Comparison of ENCODE assay signal across 1 cellular context in the genomic region with DNA sequence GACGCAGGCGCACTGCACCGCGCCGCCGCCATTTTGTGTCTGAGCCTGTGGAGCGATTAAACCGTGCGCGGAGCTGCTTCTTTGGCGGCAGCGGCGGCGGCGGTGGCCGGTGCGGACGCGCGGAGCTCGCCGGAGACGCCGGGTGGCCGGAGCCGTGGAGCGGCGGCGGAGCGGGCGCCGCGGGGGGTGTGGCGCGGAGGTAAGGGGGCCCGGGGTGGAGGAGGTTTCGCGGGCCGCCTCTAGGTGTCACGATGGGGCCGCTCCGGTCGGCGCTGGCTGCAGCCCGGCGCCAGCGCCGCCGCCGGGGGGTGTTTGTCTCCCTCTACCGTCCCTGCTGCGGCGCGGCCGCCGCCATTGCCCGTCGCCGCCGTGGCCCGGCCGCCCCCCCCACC.
TF ChIP-seq lines count a peak whose summit lies in the region.

CTCF (plus strand) TSS at position 1 of the 392 bp plus-strand sequence. CDS start 48,307 bp downstream, outside the sequence.

TF ChIP-seq in K562, 482 proteins besides CTCF, POLR2A, EP300 and RAD21 (continued from another document):
- no peak for TF ChIP-seq CEBPZ (IDR thresholded peaks at IDR 0.05; ENCODE audit: borderline replicate concordance, low read depth, low read length)
- TF ChIP-seq ERF (CRISPR knock-in tag; IDR thresholded peaks at IDR 0.05) = peak; percentile 56; the same call in 1 of the 2 replicates
- TF ChIP-seq, protein P1, sequence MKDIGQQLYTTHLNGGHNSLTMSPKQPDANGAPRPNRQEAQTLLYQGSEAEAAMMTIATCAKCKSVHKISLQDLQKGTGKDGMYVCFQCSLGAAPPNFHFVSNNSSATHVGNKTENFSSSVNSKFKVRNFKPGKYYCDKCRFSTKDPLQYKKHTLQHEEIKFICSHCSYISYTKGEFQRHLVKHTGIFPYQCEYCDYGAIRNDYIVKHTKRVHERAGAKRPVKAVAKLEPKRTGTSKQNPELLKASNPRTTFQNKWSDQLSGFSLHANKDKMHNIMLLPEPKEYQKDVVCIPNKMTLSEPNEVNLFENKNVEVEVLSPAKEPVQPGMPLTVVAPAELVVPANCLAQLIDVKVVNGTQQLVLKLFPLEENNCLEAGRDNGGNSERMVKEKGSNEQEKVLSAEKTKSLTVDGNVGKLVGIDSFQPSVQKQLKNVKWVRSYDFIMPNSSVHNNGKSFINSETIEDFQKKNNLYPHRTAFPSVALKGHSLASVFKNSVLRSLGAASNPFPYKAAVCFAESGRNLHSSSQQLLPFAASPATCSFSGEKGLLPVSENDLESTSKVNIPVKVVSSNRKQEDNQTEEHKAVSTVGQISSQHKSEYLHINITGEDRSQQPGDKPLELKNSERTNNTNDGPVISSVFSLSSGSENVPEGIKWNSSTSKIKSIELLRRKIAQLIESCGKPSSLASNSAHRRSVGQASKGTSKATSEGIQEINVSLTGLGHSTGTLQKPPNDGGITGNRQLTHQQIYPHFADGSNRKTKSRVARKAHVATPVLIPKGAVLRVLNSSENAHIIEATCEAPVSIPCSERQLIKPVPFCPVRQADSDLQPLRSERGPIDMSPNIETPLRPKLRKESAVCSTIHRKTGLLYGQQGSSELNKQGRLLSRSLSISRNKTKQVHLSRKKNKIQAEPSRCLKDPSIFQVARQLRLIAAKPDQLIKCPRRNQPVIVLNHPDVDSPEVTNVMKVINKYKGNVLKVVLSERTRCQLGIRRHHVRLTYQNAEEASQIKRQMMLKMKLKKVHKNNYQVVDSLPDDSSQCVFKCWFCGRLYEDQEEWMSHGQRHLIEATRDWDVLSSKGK (CRISPR knock-in tag; IDR thresholded peaks at IDR 0.05) = no peak
- TF ChIP-seq ARHGAP35 (IDR thresholded peaks at IDR 0.05; ENCODE audit: partially characterized antibody) = no peak
- TF ChIP-seq SIN3A (IDR thresholded peaks at IDR 0.05; ENCODE audit: borderline replicate concordance in 2 of 2, control insufficient read depth in 1 of 2, low read depth in 2 of 2, low read length in 2 of 2) = peak in 1 of 2 experiments; percentile 52; a peak in 1 of 4 replicates
- TF ChIP-seq FOSL1 (tag; conservative IDR thresholded peaks at IDR 0.05) = peak; percentile 33; the same call in 1 of the 2 replicates
- TF ChIP-seq MCM2 (IDR thresholded peaks at IDR 0.05; ENCODE audit: low read depth) = no peak
- TF ChIP-seq CBX2 (IDR thresholded peaks at IDR 0.05; ENCODE audit: insufficient read depth, low read length, poor library complexity, severe bottlenecking) = no peak
- TF ChIP-seq ZSCAN32 (CRISPR knock-in tag; IDR thresholded peaks at IDR 0.05) = no peak
- TF ChIP-seq SNIP1 (IDR thresholded peaks at IDR 0.05; ENCODE audit: low read depth) = no peak
- no peak for TF ChIP-seq POLR2B (IDR thresholded peaks at IDR 0.05; ENCODE audit: low read depth, partially characterized antibody)
- no peak for TF ChIP-seq IRF2 (CRISPR knock-in tag; IDR thresholded peaks at IDR 0.05)
- TF ChIP-seq, protein P2, sequence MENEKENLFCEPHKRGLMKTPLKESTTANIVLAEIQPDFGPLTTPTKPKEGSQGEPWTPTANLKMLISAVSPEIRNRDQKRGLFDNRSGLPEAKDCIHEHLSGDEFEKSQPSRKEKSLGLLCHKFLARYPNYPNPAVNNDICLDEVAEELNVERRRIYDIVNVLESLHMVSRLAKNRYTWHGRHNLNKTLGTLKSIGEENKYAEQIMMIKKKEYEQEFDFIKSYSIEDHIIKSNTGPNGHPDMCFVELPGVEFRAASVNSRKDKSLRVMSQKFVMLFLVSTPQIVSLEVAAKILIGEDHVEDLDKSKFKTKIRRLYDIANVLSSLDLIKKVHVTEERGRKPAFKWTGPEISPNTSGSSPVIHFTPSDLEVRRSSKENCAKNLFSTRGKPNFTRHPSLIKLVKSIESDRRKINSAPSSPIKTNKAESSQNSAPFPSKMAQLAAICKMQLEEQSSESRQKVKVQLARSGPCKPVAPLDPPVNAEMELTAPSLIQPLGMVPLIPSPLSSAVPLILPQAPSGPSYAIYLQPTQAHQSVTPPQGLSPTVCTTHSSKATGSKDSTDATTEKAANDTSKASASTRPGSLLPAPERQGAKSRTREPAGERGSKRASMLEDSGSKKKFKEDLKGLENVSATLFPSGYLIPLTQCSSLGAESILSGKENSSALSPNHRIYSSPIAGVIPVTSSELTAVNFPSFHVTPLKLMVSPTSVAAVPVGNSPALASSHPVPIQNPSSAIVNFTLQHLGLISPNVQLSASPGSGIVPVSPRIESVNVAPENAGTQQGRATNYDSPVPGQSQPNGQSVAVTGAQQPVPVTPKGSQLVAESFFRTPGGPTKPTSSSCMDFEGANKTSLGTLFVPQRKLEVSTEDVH (IDR thresholded peaks at IDR 0.05; ENCODE audit: low read depth, partially characterized antibody) = no peak
- no peak for TF ChIP-seq JUND (IDR thresholded peaks at IDR 0.05; ENCODE audit: borderline replicate concordance, low read depth, low read length)
- TF ChIP-seq JUND (tag; IDR thresholded peaks at IDR 0.05; ENCODE audit: borderline replicate concordance, low read depth, low read length) = no peak
- TF ChIP-seq, protein P3, sequence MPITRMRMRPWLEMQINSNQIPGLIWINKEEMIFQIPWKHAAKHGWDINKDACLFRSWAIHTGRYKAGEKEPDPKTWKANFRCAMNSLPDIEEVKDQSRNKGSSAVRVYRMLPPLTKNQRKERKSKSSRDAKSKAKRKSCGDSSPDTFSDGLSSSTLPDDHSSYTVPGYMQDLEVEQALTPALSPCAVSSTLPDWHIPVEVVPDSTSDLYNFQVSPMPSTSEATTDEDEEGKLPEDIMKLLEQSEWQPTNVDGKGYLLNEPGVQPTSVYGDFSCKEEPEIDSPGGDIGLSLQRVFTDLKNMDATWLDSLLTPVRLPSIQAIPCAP (CRISPR knock-in tag; IDR thresholded peaks at IDR 0.05; ENCODE audit: borderline replicate concordance) = no peak
- no peak for TF ChIP-seq NCOA1 (IDR thresholded peaks at IDR 0.05; ENCODE audit: low read depth)
- no peak for TF ChIP-seq ZNF77 (CRISPR knock-in tag; IDR thresholded peaks at IDR 0.05)
- TF ChIP-seq ZNF717 (CRISPR knock-in tag; IDR thresholded peaks at IDR 0.05) = no peak
- TF ChIP-seq ZNF764 (CRISPR knock-in tag; IDR thresholded peaks at IDR 0.05; ENCODE audit: low read depth) = no peak
- TF ChIP-seq CREB1 (IDR thresholded peaks at IDR 0.05) = no peak
- TF ChIP-seq CREB1 (CRISPR knock-in tag; IDR thresholded peaks at IDR 0.05) = no peak
- TF ChIP-seq, protein P4, sequence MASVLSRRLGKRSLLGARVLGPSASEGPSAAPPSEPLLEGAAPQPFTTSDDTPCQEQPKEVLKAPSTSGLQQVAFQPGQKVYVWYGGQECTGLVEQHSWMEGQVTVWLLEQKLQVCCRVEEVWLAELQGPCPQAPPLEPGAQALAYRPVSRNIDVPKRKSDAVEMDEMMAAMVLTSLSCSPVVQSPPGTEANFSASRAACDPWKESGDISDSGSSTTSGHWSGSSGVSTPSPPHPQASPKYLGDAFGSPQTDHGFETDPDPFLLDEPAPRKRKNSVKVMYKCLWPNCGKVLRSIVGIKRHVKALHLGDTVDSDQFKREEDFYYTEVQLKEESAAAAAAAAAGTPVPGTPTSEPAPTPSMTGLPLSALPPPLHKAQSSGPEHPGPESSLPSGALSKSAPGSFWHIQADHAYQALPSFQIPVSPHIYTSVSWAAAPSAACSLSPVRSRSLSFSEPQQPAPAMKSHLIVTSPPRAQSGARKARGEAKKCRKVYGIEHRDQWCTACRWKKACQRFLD (CRISPR knock-in tag; IDR thresholded peaks at IDR 0.05) = peak; percentile 4; the same call in 1 of the 2 replicates
- TF ChIP-seq ARID2 (IDR thresholded peaks at IDR 0.05) = no peak
- TF ChIP-seq ZNF592 (IDR thresholded peaks at IDR 0.05) = peak; percentile 55; the same call in 1 of the 2 replicates
- peak; percentile 22 for TF ChIP-seq HMGN3 (IDR thresholded peaks at IDR 0.05; ENCODE audit: borderline replicate concordance, extremely low read depth, insufficient read length, low read depth, low read length)
- TF ChIP-seq GATAD2B (IDR thresholded peaks at IDR 0.05; ENCODE audit: borderline replicate concordance) = peak; percentile 42
- TF ChIP-seq ETS2 (tag; IDR thresholded peaks at IDR 0.05; ENCODE audit: borderline replicate concordance, poor library complexity, severe bottlenecking) = no peak
- no peak for TF ChIP-seq CHD1 (IDR thresholded peaks at IDR 0.05; ENCODE audit: low read length)
- TF ChIP-seq RBBP5 (IDR thresholded peaks at IDR 0.05; ENCODE audit: borderline replicate concordance, insufficient read depth, low read length, poor library complexity, severe bottlenecking) = peak; percentile 5
- TF ChIP-seq ELF1 (tag; IDR thresholded peaks at IDR 0.05) = peak; percentile 49
- TF ChIP-seq, protein P5, sequence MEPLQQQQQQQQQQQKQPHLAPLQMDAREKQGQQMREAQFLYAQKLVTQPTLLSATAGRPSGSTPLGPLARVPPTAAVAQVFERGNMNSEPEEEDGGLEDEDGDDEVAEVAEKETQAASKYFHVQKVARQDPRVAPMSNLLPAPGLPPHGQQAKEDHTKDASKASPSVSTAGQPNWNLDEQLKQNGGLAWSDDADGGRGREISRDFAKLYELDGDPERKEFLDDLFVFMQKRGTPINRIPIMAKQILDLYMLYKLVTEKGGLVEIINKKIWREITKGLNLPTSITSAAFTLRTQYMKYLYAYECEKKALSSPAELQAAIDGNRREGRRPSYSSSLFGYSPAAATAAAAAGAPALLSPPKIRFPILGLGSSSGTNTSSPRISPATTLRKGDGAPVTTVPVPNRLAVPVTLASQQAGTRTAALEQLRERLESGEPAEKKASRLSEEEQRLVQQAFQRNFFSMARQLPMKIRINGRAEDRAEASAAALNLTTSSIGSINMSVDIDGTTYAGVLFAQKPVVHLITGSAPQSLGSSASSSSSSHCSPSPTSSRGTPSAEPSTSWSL (CRISPR knock-in tag; IDR thresholded peaks at IDR 0.05; ENCODE audit: borderline replicate concordance) = no peak
- no peak for TF ChIP-seq ZFPM2 (CRISPR knock-in tag; IDR thresholded peaks at IDR 0.05)
- TF ChIP-seq, protein P6, sequence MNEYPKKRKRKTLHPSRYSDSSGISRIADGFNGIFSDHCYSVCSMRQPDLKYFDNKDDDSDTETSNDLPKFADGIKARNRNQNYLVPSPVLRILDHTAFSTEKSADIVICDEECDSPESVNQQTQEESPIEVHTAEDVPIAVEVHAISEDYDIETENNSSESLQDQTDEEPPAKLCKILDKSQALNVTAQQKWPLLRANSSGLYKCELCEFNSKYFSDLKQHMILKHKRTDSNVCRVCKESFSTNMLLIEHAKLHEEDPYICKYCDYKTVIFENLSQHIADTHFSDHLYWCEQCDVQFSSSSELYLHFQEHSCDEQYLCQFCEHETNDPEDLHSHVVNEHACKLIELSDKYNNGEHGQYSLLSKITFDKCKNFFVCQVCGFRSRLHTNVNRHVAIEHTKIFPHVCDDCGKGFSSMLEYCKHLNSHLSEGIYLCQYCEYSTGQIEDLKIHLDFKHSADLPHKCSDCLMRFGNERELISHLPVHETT (CRISPR knock-in tag; conservative IDR thresholded peaks at IDR 0.05 in 1 of 2, IDR thresholded peaks at IDR 0.05 in 1 of 2) = peak in 1 of 2 experiments; percentile 100; a peak in 2 of 4 replicates
- TF ChIP-seq FOXK1 (CRISPR knock-in tag; IDR thresholded peaks at IDR 0.05; ENCODE audit: borderline replicate concordance) = no peak
- TF ChIP-seq MEF2D (tag; conservative IDR thresholded peaks at IDR 0.05; ENCODE audit: low read depth) = no peak
